ENCODE assay signal across 2 cellular contexts in genomic region chr9:4986783-4987182, GRCh38.
TF ChIP-seq lines count a peak whose summit lies in the region.

No MANE protein-coding gene starts in this region.

TF ChIP-seq in SK-N-SH, 30 proteins besides CTCF, POLR2A, EP300 and RAD21 (continued from another document):
- TF ChIP-seq USF1 (IDR thresholded peaks at IDR 0.05; ENCODE audit: borderline replicate concordance, low read depth) (no peak), RCOR1 (IDR thresholded peaks at IDR 0.05; ENCODE audit: low read length) (no peak), EZH2phosphoT487 (IDR thresholded peaks at IDR 0.05; ENCODE audit: borderline replicate concordance, low read depth) (no peak), MXI1 (IDR thresholded peaks at IDR 0.05; ENCODE audit: low read depth, low read length) (no peak), GABPA (IDR thresholded peaks at IDR 0.05; ENCODE audit: low read depth) (no peak), PBX3 (IDR thresholded peaks at IDR 0.05) (no peak), GATA2 (CRISPR knock-in tag; IDR thresholded peaks at IDR 0.05) (no peak), FOSL2 (IDR thresholded peaks at IDR 0.05; ENCODE audit: borderline replicate concordance, low read depth) (no peak), ZBTB33 (IDR thresholded peaks at IDR 0.05; ENCODE audit: borderline replicate concordance, low read depth) (no peak), MAX (IDR thresholded peaks at IDR 0.05; ENCODE audit: low read depth) (no peak), YY1 (IDR thresholded peaks at IDR 0.05; ENCODE audit: low read depth) (no peak), MEF2A (IDR thresholded peaks at IDR 0.05; ENCODE audit: borderline replicate concordance, low read depth) (no peak), USF2 (IDR thresholded peaks at IDR 0.05; ENCODE audit: borderline replicate concordance, low read depth, low read length) (no peak)

TF ChIP-seq in SK-N-SH treated with all-trans-retinoic acid at 6 μM for 48 hours, 23 proteins besides CTCF, POLR2A, EP300 and RAD21 (continued from another document):
- TF ChIP-seq, protein P1, sequence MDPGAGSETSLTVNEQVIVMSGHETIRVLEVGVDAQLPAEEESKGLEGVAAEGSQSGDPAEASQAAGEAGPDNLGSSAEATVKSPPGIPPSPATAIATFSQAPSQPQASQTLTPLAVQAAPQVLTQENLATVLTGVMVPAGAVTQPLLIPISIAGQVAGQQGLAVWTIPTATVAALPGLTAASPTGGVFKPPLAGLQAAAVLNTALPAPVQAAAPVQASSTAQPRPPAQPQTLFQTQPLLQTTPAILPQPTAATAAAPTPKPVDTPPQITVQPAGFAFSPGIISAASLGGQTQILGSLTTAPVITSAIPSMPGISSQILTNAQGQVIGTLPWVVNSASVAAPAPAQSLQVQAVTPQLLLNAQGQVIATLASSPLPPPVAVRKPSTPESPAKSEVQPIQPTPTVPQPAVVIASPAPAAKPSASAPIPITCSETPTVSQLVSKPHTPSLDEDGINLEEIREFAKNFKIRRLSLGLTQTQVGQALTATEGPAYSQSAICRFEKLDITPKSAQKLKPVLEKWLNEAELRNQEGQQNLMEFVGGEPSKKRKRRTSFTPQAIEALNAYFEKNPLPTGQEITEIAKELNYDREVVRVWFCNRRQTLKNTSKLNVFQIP (CRISPR knock-in tag; IDR thresholded peaks at IDR 0.05; ENCODE audit: borderline replicate concordance, low read depth), result no peak
- TF ChIP-seq ARNTL (CRISPR knock-in tag; IDR thresholded peaks at IDR 0.05; ENCODE audit: borderline replicate concordance, low read depth) (no peak), CSDC2 (CRISPR knock-in tag; IDR thresholded peaks at IDR 0.05) (no peak), ESRRG (CRISPR knock-in tag; IDR thresholded peaks at IDR 0.05) (no peak), GLIS3 (CRISPR knock-in tag; IDR thresholded peaks at IDR 0.05) (no peak), ZNF565 (CRISPR knock-in tag; conservative IDR thresholded peaks at IDR 0.05; ENCODE audit: low read depth) (no peak), ZNF70 (CRISPR knock-in tag; IDR thresholded peaks at IDR 0.05) (no peak), ZFP30 (CRISPR knock-in tag; IDR thresholded peaks at IDR 0.05) (no peak), SNAI2 (CRISPR knock-in tag; IDR thresholded peaks at IDR 0.05) (no peak), PPARA (CRISPR knock-in tag; IDR thresholded peaks at IDR 0.05; ENCODE audit: borderline replicate concordance) (no peak), ZC3H10 (CRISPR knock-in tag; IDR thresholded peaks at IDR 0.05) (no peak), ZFP3 (CRISPR knock-in tag; IDR thresholded peaks at IDR 0.05) (no peak), ZNF8 (CRISPR knock-in tag; IDR thresholded peaks at IDR 0.05) (no peak), TCF4 (CRISPR knock-in tag; IDR thresholded peaks at IDR 0.05; ENCODE audit: borderline replicate concordance) (no peak)
- TF ChIP-seq, protein P2, sequence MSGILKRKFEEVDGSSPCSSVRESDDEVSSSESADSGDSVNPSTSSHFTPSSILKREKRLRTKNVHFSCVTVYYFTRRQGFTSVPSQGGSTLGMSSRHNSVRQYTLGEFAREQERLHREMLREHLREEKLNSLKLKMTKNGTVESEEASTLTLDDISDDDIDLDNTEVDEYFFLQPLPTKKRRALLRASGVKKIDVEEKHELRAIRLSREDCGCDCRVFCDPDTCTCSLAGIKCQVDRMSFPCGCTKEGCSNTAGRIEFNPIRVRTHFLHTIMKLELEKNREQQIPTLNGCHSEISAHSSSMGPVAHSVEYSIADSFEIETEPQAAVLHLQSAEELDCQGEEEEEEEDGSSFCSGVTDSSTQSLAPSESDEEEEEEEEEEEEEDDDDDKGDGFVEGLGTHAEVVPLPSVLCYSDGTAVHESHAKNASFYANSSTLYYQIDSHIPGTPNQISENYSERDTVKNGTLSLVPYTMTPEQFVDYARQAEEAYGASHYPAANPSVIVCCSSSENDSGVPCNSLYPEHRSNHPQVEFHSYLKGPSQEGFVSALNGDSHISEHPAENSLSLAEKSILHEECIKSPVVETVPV (CRISPR knock-in tag; IDR thresholded peaks at IDR 0.05), result no peak
- TF ChIP-seq, protein P3, sequence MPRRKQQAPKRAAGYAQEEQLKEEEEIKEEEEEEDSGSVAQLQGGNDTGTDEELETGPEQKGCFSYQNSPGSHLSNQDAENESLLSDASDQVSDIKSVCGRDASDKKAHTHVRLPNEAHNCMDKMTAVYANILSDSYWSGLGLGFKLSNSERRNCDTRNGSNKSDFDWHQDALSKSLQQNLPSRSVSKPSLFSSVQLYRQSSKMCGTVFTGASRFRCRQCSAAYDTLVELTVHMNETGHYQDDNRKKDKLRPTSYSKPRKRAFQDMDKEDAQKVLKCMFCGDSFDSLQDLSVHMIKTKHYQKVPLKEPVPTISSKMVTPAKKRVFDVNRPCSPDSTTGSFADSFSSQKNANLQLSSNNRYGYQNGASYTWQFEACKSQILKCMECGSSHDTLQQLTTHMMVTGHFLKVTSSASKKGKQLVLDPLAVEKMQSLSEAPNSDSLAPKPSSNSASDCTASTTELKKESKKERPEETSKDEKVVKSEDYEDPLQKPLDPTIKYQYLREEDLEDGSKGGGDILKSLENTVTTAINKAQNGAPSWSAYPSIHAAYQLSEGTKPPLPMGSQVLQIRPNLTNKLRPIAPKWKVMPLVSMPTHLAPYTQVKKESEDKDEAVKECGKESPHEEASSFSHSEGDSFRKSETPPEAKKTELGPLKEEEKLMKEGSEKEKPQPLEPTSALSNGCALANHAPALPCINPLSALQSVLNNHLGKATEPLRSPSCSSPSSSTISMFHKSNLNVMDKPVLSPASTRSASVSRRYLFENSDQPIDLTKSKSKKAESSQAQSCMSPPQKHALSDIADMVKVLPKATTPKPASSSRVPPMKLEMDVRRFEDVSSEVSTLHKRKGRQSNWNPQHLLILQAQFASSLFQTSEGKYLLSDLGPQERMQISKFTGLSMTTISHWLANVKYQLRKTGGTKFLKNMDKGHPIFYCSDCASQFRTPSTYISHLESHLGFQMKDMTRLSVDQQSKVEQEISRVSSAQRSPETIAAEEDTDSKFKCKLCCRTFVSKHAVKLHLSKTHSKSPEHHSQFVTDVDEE (CRISPR knock-in tag; IDR thresholded peaks at IDR 0.05), result no peak
- TF ChIP-seq, protein P4, sequence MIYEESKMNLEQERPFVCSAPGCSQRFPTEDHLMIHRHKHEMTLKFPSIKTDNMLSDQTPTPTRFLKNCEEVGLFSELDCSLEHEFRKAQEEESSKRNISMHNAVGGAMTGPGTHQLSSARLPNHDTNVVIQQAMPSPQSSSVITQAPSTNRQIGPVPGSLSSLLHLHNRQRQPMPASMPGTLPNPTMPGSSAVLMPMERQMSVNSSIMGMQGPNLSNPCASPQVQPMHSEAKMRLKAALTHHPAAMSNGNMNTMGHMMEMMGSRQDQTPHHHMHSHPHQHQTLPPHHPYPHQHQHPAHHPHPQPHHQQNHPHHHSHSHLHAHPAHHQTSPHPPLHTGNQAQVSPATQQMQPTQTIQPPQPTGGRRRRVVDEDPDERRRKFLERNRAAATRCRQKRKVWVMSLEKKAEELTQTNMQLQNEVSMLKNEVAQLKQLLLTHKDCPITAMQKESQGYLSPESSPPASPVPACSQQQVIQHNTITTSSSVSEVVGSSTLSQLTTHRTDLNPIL (CRISPR knock-in tag; IDR thresholded peaks at IDR 0.05; ENCODE audit: low read depth), result no peak
TF ChIP-seq in SK-N-SH treated with all-trans-retinoic acid at 6 μM for 48 hours: peak in this region for 0.
